Comparison of ENCODE assay signal across 1 cellular context in the genomic region with DNA sequence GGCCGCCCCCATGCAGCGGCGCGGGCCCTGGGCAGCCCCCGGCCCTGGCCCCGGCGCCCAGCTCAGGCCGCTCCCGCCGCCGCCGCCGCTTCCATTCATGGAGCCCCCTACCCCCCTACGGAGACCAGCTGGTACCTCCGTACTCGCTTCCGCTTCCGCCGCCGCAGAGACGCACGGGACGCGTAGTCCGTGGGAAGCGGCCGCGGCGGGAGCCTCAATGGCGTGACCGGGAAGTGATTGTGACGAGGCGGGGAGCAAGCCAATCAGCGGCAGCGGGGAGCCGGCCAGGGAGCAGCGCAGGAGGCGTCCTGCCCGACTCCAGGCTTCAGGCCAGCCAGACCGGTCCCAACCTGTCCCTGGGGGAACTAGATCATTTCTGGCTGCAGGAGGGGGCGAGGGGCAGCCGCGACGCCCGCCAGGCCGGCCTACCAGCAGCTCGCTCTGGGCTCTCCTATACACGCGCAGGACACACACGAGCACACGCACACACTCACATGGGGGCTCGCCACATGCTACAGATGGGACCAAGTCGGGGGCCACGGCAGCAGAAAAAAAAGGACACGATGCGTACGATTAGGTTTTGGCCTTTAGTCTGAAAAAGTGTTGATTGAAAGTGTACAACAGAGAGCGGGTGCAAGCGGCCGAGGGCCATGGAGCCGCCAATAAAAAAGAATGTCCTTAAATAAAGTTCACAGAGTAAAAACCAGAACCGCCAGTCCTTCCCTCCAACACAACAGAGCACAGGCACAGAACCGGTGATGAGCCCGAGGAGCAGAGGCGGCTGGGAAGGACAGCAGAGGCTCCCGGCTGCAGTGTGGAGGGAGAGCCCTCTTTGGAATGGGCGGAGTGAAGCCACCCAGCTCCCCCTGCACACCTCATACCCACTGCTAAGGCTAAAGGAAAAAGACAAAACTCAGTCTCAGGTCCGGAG.
TF ChIP-seq lines count a peak whose summit lies in the region.

A gene with protein sequence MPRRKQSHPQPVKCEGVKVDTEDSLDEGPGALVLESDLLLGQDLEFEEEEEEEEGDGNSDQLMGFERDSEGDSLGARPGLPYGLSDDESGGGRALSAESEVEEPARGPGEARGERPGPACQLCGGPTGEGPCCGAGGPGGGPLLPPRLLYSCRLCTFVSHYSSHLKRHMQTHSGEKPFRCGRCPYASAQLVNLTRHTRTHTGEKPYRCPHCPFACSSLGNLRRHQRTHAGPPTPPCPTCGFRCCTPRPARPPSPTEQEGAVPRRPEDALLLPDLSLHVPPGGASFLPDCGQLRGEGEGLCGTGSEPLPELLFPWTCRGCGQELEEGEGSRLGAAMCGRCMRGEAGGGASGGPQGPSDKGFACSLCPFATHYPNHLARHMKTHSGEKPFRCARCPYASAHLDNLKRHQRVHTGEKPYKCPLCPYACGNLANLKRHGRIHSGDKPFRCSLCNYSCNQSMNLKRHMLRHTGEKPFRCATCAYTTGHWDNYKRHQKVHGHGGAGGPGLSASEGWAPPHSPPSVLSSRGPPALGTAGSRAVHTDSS (minus strand): TSS at position 109 of the 931 bp plus-strand sequence. CDS start 208 bp downstream, outside the sequence.

TF ChIP-seq in K562, 482 proteins besides CTCF, POLR2A, EP300 and RAD21 (continued from another document and continues in another):
- TF ChIP-seq, protein P1, sequence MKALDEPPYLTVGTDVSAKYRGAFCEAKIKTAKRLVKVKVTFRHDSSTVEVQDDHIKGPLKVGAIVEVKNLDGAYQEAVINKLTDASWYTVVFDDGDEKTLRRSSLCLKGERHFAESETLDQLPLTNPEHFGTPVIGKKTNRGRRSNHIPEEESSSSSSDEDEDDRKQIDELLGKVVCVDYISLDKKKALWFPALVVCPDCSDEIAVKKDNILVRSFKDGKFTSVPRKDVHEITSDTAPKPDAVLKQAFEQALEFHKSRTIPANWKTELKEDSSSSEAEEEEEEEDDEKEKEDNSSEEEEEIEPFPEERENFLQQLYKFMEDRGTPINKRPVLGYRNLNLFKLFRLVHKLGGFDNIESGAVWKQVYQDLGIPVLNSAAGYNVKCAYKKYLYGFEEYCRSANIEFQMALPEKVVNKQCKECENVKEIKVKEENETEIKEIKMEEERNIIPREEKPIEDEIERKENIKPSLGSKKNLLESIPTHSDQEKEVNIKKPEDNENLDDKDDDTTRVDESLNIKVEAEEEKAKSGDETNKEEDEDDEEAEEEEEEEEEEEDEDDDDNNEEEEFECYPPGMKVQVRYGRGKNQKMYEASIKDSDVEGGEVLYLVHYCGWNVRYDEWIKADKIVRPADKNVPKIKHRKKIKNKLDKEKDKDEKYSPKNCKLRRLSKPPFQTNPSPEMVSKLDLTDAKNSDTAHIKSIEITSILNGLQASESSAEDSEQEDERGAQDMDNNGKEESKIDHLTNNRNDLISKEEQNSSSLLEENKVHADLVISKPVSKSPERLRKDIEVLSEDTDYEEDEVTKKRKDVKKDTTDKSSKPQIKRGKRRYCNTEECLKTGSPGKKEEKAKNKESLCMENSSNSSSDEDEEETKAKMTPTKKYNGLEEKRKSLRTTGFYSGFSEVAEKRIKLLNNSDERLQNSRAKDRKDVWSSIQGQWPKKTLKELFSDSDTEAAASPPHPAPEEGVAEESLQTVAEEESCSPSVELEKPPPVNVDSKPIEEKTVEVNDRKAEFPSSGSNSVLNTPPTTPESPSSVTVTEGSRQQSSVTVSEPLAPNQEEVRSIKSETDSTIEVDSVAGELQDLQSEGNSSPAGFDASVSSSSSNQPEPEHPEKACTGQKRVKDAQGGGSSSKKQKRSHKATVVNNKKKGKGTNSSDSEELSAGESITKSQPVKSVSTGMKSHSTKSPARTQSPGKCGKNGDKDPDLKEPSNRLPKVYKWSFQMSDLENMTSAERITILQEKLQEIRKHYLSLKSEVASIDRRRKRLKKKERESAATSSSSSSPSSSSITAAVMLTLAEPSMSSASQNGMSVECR (CRISPR knock-in tag; IDR thresholded peaks at IDR 0.05) = peak; percentile 48; the same call in 1 of the 2 replicates
- TF ChIP-seq SRSF9 (IDR thresholded peaks at IDR 0.05; ENCODE audit: borderline replicate concordance, low read depth, low read length) = no peak
- peak; percentile 67 for TF ChIP-seq ATF1 (CRISPR knock-in tag; IDR thresholded peaks at IDR 0.05)
- TF ChIP-seq ATF1 (tag; IDR thresholded peaks at IDR 0.05) = peak; percentile 95
- no peak for TF ChIP-seq ASH1L (IDR thresholded peaks at IDR 0.05; ENCODE audit: borderline replicate concordance, low read depth, partially characterized antibody)
- TF ChIP-seq ZNF785 (CRISPR knock-in tag; IDR thresholded peaks at IDR 0.05) = no peak
- TF ChIP-seq HDAC6 (IDR thresholded peaks at IDR 0.05; ENCODE audit: low read depth, low read length) = no peak
- no peak for TF ChIP-seq TSC22D4 (tag; IDR thresholded peaks at IDR 0.05)
- no peak for TF ChIP-seq POU5F1 (IDR thresholded peaks at IDR 0.05; ENCODE audit: borderline replicate concordance, low read depth, low read length, partially characterized antibody)
- TF ChIP-seq TCFL5 (CRISPR knock-in tag; conservative IDR thresholded peaks at IDR 0.05) = no peak
- no peak for TF ChIP-seq ZNF121 (CRISPR knock-in tag; conservative IDR thresholded peaks at IDR 0.05)
- TF ChIP-seq CEBPG (CRISPR knock-in tag; IDR thresholded peaks at IDR 0.05) = no peak
- TF ChIP-seq CEBPG (tag; conservative IDR thresholded peaks at IDR 0.05 in 1 of 2, IDR thresholded peaks at IDR 0.05 in 1 of 2) = no peak
- TF ChIP-seq BRD9 (IDR thresholded peaks at IDR 0.05; ENCODE audit: low read depth, partially characterized antibody) = no peak
- TF ChIP-seq, protein P2, sequence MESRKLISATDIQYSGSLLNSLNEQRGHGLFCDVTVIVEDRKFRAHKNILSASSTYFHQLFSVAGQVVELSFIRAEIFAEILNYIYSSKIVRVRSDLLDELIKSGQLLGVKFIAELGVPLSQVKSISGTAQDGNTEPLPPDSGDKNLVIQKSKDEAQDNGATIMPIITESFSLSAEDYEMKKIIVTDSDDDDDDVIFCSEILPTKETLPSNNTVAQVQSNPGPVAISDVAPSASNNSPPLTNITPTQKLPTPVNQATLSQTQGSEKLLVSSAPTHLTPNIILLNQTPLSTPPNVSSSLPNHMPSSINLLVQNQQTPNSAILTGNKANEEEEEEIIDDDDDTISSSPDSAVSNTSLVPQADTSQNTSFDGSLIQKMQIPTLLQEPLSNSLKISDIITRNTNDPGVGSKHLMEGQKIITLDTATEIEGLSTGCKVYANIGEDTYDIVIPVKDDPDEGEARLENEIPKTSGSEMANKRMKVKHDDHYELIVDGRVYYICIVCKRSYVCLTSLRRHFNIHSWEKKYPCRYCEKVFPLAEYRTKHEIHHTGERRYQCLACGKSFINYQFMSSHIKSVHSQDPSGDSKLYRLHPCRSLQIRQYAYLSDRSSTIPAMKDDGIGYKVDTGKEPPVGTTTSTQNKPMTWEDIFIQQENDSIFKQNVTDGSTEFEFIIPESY (CRISPR knock-in tag; IDR thresholded peaks at IDR 0.05) = peak; percentile 97
- TF ChIP-seq RBM14 (IDR thresholded peaks at IDR 0.05; ENCODE audit: borderline replicate concordance, insufficient read depth, low read depth, low read length) = no peak
- TF ChIP-seq KLF6 (CRISPR knock-in tag; IDR thresholded peaks at IDR 0.05; ENCODE audit: borderline replicate concordance) = no peak; the same call in 1 of the 2 replicates
- no peak for TF ChIP-seq PHTF2 (CRISPR knock-in tag; IDR thresholded peaks at IDR 0.05)
- TF ChIP-seq MTA2 (IDR thresholded peaks at IDR 0.05; ENCODE audit: low read depth) = no peak
- no peak for TF ChIP-seq PURB (CRISPR knock-in tag; IDR thresholded peaks at IDR 0.05; ENCODE audit: low read depth)
- TF ChIP-seq, protein P3, sequence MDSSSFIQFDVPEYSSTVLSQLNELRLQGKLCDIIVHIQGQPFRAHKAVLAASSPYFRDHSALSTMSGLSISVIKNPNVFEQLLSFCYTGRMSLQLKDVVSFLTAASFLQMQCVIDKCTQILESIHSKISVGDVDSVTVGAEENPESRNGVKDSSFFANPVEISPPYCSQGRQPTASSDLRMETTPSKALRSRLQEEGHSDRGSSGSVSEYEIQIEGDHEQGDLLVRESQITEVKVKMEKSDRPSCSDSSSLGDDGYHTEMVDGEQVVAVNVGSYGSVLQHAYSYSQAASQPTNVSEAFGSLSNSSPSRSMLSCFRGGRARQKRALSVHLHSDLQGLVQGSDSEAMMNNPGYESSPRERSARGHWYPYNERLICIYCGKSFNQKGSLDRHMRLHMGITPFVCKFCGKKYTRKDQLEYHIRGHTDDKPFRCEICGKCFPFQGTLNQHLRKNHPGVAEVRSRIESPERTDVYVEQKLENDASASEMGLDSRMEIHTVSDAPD (CRISPR knock-in tag; IDR thresholded peaks at IDR 0.05) = no peak
- TF ChIP-seq, protein P4, sequence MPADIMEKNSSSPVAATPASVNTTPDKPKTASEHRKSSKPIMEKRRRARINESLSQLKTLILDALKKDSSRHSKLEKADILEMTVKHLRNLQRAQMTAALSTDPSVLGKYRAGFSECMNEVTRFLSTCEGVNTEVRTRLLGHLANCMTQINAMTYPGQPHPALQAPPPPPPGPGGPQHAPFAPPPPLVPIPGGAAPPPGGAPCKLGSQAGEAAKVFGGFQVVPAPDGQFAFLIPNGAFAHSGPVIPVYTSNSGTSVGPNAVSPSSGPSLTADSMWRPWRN (IDR thresholded peaks at IDR 0.05; ENCODE audit: low read depth) = no peak
- 0 out of 2 replicates have a peak, but pooled peaks have one; percentile 51 for TF ChIP-seq E2F3 (CRISPR knock-in tag; IDR thresholded peaks at IDR 0.05)
- TF ChIP-seq HDAC8 (tag; IDR thresholded peaks at IDR 0.05) = 0 out of 2 replicates have a peak, but pooled peaks have one; percentile 43
- peak; percentile 94 for TF ChIP-seq HDGF (IDR thresholded peaks at IDR 0.05)
- no peak for TF ChIP-seq FOXA1 (IDR thresholded peaks at IDR 0.05; ENCODE audit: borderline replicate concordance)
- peak; percentile 12; the same call in 1 of the 2 replicates for TF ChIP-seq GTF2E2 (tag; IDR thresholded peaks at IDR 0.05)
- TF ChIP-seq CXXC5 (CRISPR knock-in tag; IDR thresholded peaks at IDR 0.05) = peak; percentile 94
- TF ChIP-seq SMARCA4 (IDR thresholded peaks at IDR 0.05) = no peak; the same call in 1 of the 2 replicates
- TF ChIP-seq ETV1 (tag; conservative IDR thresholded peaks at IDR 0.05; ENCODE audit: low read depth) = peak; percentile 58; the same call in 1 of the 2 replicates
- TF ChIP-seq SNIP1 (IDR thresholded peaks at IDR 0.05; ENCODE audit: low read depth) = no peak
- TF ChIP-seq ZNF3 (CRISPR knock-in tag; IDR thresholded peaks at IDR 0.05) = no peak
- TF ChIP-seq, protein P5, sequence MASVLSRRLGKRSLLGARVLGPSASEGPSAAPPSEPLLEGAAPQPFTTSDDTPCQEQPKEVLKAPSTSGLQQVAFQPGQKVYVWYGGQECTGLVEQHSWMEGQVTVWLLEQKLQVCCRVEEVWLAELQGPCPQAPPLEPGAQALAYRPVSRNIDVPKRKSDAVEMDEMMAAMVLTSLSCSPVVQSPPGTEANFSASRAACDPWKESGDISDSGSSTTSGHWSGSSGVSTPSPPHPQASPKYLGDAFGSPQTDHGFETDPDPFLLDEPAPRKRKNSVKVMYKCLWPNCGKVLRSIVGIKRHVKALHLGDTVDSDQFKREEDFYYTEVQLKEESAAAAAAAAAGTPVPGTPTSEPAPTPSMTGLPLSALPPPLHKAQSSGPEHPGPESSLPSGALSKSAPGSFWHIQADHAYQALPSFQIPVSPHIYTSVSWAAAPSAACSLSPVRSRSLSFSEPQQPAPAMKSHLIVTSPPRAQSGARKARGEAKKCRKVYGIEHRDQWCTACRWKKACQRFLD (CRISPR knock-in tag; IDR thresholded peaks at IDR 0.05) = no peak; the same call in 1 of the 2 replicates
- TF ChIP-seq, protein P6, sequence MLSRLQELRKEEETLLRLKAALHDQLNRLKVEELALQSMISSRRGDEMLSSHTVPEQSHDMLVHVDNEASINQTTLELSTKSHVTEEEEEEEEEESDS (CRISPR knock-in tag; IDR thresholded peaks at IDR 0.05) = no peak
- TF ChIP-seq MIER1 (IDR thresholded peaks at IDR 0.05; ENCODE audit: low read depth) = no peak
- TF ChIP-seq, protein P7, sequence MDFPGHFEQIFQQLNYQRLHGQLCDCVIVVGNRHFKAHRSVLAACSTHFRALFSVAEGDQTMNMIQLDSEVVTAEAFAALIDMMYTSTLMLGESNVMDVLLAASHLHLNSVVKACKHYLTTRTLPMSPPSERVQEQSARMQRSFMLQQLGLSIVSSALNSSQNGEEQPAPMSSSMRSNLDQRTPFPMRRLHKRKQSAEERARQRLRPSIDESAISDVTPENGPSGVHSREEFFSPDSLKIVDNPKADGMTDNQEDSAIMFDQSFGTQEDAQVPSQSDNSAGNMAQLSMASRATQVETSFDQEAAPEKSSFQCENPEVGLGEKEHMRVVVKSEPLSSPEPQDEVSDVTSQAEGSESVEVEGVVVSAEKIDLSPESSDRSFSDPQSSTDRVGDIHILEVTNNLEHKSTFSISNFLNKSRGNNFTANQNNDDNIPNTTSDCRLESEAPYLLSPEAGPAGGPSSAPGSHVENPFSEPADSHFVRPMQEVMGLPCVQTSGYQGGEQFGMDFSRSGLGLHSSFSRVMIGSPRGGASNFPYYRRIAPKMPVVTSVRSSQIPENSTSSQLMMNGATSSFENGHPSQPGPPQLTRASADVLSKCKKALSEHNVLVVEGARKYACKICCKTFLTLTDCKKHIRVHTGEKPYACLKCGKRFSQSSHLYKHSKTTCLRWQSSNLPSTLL (IDR thresholded peaks at IDR 0.05) = 0 out of 2 replicates have a peak, but pooled peaks have one; percentile 28
- no peak for TF ChIP-seq U2AF2 (optimal IDR thresholded peaks at IDR 0.05; ENCODE audit: low read depth, low read length)
- TF ChIP-seq, protein P8, sequence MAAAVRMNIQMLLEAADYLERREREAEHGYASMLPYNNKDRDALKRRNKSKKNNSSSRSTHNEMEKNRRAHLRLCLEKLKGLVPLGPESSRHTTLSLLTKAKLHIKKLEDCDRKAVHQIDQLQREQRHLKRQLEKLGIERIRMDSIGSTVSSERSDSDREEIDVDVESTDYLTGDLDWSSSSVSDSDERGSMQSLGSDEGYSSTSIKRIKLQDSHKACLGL (CRISPR knock-in tag; IDR thresholded peaks at IDR 0.05; ENCODE audit: borderline replicate concordance, poor library complexity, severe bottlenecking) = no peak
- no peak for TF ChIP-seq ETV6 (IDR thresholded peaks at IDR 0.05; ENCODE audit: borderline replicate concordance in 1 of 2, low read depth in 2 of 2, low read length in 1 of 2)
- TF ChIP-seq ETV6 (CRISPR knock-in tag; IDR thresholded peaks at IDR 0.05; ENCODE audit: borderline replicate concordance) = no peak
- TF ChIP-seq, protein P9, sequence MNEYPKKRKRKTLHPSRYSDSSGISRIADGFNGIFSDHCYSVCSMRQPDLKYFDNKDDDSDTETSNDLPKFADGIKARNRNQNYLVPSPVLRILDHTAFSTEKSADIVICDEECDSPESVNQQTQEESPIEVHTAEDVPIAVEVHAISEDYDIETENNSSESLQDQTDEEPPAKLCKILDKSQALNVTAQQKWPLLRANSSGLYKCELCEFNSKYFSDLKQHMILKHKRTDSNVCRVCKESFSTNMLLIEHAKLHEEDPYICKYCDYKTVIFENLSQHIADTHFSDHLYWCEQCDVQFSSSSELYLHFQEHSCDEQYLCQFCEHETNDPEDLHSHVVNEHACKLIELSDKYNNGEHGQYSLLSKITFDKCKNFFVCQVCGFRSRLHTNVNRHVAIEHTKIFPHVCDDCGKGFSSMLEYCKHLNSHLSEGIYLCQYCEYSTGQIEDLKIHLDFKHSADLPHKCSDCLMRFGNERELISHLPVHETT (CRISPR knock-in tag; conservative IDR thresholded peaks at IDR 0.05 in 1 of 2, IDR thresholded peaks at IDR 0.05 in 1 of 2) = peak in 1 of 2 experiments; percentile 89; a peak in 2 of 4 replicates
- peak; percentile 100 for TF ChIP-seq POLR2AphosphoS2 (IDR thresholded peaks at IDR 0.05; ENCODE audit: low read length)
- TF ChIP-seq TEAD1 (CRISPR knock-in tag; IDR thresholded peaks at IDR 0.05) = 0 out of 4 replicates have a peak, but pooled peaks of 1 of the 2 experiments have one; percentile 19
- TF ChIP-seq ZNF239 (CRISPR knock-in tag; IDR thresholded peaks at IDR 0.05) = 0 out of 2 replicates have a peak, but pooled peaks have one; percentile 14
